Comparison of ENCODE assay signal across 9 cellular contexts in the genomic region with DNA sequence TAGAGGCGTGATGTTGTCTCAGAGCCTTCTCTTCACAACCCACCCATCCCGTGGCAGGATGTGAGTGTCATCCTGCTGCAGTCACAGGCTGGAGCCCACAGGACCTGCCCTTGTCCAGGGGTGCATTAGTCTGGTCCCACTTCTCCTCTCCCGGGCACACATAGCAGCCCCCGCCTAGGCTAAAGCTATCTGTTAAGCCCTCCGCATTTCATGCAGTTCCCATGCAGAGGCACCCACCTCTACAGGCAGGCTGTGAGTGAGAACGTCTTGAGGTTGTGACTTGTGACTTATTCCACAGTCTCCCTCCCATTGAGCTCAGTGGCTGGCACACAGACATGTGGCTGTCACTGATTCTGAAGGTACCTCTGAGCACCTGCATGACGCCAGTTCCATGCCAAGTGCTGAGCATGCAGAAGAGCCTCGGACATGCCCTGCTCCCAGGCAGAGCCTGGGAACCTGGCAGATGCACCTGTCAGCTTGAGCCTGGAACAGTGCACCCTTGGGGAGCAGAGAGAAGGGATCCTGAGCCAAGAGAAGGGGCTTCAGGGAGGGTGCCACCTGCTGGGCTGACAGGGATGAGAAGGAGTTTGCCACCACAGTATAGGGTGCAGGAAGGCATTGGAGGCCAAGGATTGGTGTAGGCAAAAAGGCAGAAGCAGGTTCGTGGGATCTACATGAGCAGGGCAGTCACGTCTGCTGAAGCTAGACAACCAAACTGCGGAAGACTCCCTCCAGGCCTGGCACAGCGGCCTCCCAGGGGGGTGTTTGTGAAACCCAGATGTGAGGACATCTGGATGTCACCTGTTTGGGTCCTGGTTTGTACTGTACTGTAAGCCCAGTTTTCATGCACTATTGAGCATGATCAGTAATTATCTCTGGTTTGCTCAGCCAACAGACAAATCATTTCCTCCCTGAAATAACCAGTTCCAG.
A peak's percentile ranks its signal among the peaks of the same experiment; 100 is the strongest.
DNase-seq lines count a peak whose midpoint lies in the region; FAIRE-seq and TF ChIP-seq lines count a peak whose summit lies in the region.
"Had no signal": no experiment of that assay in that cellular context is flagged by ENCODE, and none has a peak within 500 bp of the region (broad histone marks: within the 10 kb centered on the region; RNA-seq: fewer than 3 reads in every experiment).

No MANE protein-coding gene starts in this region.

- peaks cover 0 to 52% (median 46%) of the 10 kb centered on the region in 10 experiments; a peak in 17 of 20 replicates for H3K4me1 ChIP-seq in BLaER1 treated with 17β-estradiol and CSF1 and Interleukin-3, amounts not matched to agents 10 nM and 100 nM
- H3K4me1 ChIP-seq in SK-N-SH (ENCODE audit: control insufficient read depth in 1 of 2, insufficient read depth in 2 of 2, low read depth in 1 of 2, low read length in 1 of 2): peaks cover 4 to 42% of the 10 kb centered on the region in 2 experiments; a peak in 1 of 4 replicates
- peaks cover 3% of the 10 kb centered on the region for H3K4me1 ChIP-seq in keratinocyte (ENCODE audit: control insufficient read depth, extremely low read depth, insufficient read depth, low read length)
- no peaks in the 10 kb centered on the region for H3K4me1 ChIP-seq in vagina
- H3K4me1 ChIP-seq: heart left ventricle had no signal

- no peaks in the 10 kb centered on the region for H3K27me3 ChIP-seq in BLaER1 treated with 17β-estradiol and CSF1 and Interleukin-3, amounts not matched to agents 10 nM and 100 nM
- no peaks in the 10 kb centered on the region for H3K27me3 ChIP-seq in SK-N-SH (ENCODE audit: insufficient read depth)
- peaks cover 9% of the 10 kb centered on the region for H3K27me3 ChIP-seq in keratinocyte (ENCODE audit: control insufficient read depth, extremely low read depth, insufficient read depth, low read length)
- no peaks in the 10 kb centered on the region for H3K27me3 ChIP-seq in vagina
- H3K27me3 ChIP-seq: heart left ventricle had no signal

- no peak for FAIRE-seq in keratinocyte (lab: Jason Lieb, UNC)

- dilution Hi-C loops in keratinocyte (cut with MboI; ENCODE audit: extremely low pct_ligation_motif_present, low sequenced_read_pairs): no loop called here

- H3F3A ChIP-seq in SK-N-SH (replicated peaks; ENCODE audit: insufficient read depth): peaks cover 4% of the 10 kb centered on the region

- H2AFZ ChIP-seq in SK-N-SH (ENCODE audit: low read depth): no peak overlapping the region
- no peak overlapping the region for H2AFZ ChIP-seq in keratinocyte (ENCODE audit: control insufficient read depth, low read length)

- WGBS in SK-N-SH (ENCODE audit: low lambda C conversion rate): 81% methylated on average over 5 of the region's 12 CpGs

- no peaks in the 10 kb centered on the region for H3K9me3 ChIP-seq in BLaER1 treated with 17β-estradiol and CSF1 and Interleukin-3, amounts not matched to agents 10 nM and 100 nM (replicated peaks in 1 of 11)
- H3K9me3 ChIP-seq in SK-N-SH: no peaks in the 10 kb centered on the region
- no peaks in the 10 kb centered on the region for H3K9me3 ChIP-seq in keratinocyte (ENCODE audit: control insufficient read depth, low read depth, low read length)
- no peaks in the 10 kb centered on the region for H3K9me3 ChIP-seq in vagina
- H3K9me3 ChIP-seq: heart left ventricle had no signal

- H3K4me2 ChIP-seq in BLaER1 treated with 17β-estradiol and CSF1 and Interleukin-3, amounts not matched to agents 10 nM and 100 nM: peak overlapping the region in 9 of 11 experiments; percentile 16 to 81 (median 62); a peak in 16 of 22 replicates
- H3K4me2 ChIP-seq in SK-N-SH (no peak overlapping the region), keratinocyte (ENCODE audit: control insufficient read depth, extremely low read depth, insufficient read depth, low read depth, low read length) (no peak overlapping the region)

- TF ChIP-seq CTCF in SK-N-SH (IDR thresholded peaks at IDR 0.05) (peak; percentile 41), keratinocyte (optimal IDR thresholded peaks at IDR 0.05 in 1 of 3, IDR thresholded peaks at IDR 0.05 in 1 of 3, conservative IDR thresholded peaks at IDR 0.05 in 1 of 3; ENCODE audit: extremely low read depth in 1 of 3, insufficient read depth in 2 of 3, low read length in 3 of 3) (peak in 2 of 3 experiments; percentile 35 to 45), vagina (IDR thresholded peaks at IDR 0.05) (no peak)

- DNase-seq in HT-29 (ENCODE audit: low spot score) (peak; percentile 64), SK-N-SH (peak; percentile 59), keratinocyte (ENCODE audit: low read depth, low spot score) (no peak), KG1 (lab: John Stamatoyannopoulos, UW) (no peak), SKM-1 (lab: John Stamatoyannopoulos, UW; ENCODE audit: unreplicated experiment) (no peak), vagina (ENCODE audit: extremely low spot score in 2 of 2) (no peak), NCI-H1436 (lab: John Stamatoyannopoulos, UW) (no peak)
- DNase-seq: heart left ventricle had no signal

- TF ChIP-seq EP300 in SK-N-SH (IDR thresholded peaks at IDR 0.05; ENCODE audit: borderline replicate concordance in 1 of 2, low read depth in 1 of 2, low read length in 1 of 2): no peak

- POLR2A ChIA-PET in SK-N-SH (lab: Yijun Ruan, JAX): interaction anchor here (1.6 kb wide), 1 partner anchor 9 kb away, joined by 5 read pairs; no protein-coding TSS in a partner anchor

- no peak overlapping the region for H3K4me3 ChIP-seq in BLaER1 treated with 17β-estradiol and CSF1 and Interleukin-3, amounts not matched to agents 10 nM and 100 nM
- no peak overlapping the region for H3K4me3 ChIP-seq in SK-N-SH (ENCODE audit: low read depth in 2 of 2, low read length in 1 of 2)
- no peak overlapping the region for H3K4me3 ChIP-seq in keratinocyte (ENCODE audit: control insufficient read depth in 2 of 3, extremely low read depth in 1 of 3, insufficient read depth in 2 of 3, low read depth in 1 of 3, low read length in 3 of 3)
- no peak overlapping the region for H3K4me3 ChIP-seq in vagina
- H3K4me3 ChIP-seq: heart left ventricle had no signal

- CTCF ChIA-PET in SK-N-SH (lab: Yijun Ruan, JAX): interaction anchor here (0.8 to 2.5 kb wide), 8 partner anchors 9 to 254 kb away, joined by 3 to 8 read pairs (median 3); no protein-coding TSS in a partner anchor

- intact Hi-C loops in vagina (cut with DNase I): no loop called here

- no peak for TF ChIP-seq POLR2A in vagina (IDR thresholded peaks at IDR 0.05)

- H3K79me2 ChIP-seq in SK-N-SH (ENCODE audit: insufficient read depth): peaks cover 16% of the 10 kb centered on the region; the same call in 1 of the 2 replicates
- H3K79me2 ChIP-seq in keratinocyte (ENCODE audit: control insufficient read depth, insufficient read depth, low read length): no peaks in the 10 kb centered on the region

- peak; percentile 46 for TF ChIP-seq RAD21 in SK-N-SH (IDR thresholded peaks at IDR 0.05; ENCODE audit: low read length)

- no peaks in the 10 kb centered on the region for H3K9me2 ChIP-seq in SK-N-SH

- H3K9me1 ChIP-seq in keratinocyte (ENCODE audit: control insufficient read depth, extremely low read depth, insufficient read depth, low read length): no peaks in the 10 kb centered on the region

- no peak overlapping the region for H3K27ac ChIP-seq in BLaER1 treated with 17β-estradiol and CSF1 and Interleukin-3, amounts not matched to agents 10 nM and 100 nM
- H3K27ac ChIP-seq in SK-N-SH (ENCODE audit: low read depth in 2 of 2, low read length in 1 of 2) (peak overlapping the region in 1 of 2 experiments; percentile 39; a peak in 1 of 4 replicates), keratinocyte (ENCODE audit: control insufficient read depth, insufficient read depth, low read length) (no peak overlapping the region), vagina (no peak overlapping the region)
- H3K27ac ChIP-seq: heart left ventricle had no signal

- peaks cover 0 to 6% (median 0%) of the 10 kb centered on the region in 11 experiments; a peak in 1 of 22 replicates for H4K20me1 ChIP-seq in BLaER1 treated with 17β-estradiol and CSF1 and Interleukin-3, amounts not matched to agents 10 nM and 100 nM
- H4K20me1 ChIP-seq in SK-N-SH (ENCODE audit: insufficient read depth) (no peaks in the 10 kb centered on the region; the same call in 1 of the 2 replicates), keratinocyte (ENCODE audit: control insufficient read depth, extremely low read depth, insufficient read depth, low read length) (no peaks in the 10 kb centered on the region)

- 0 out of 22 replicates have a peak overlapping the region, but pooled peaks of 1 of the 11 experiments have one; percentile 9 for H3K9ac ChIP-seq in BLaER1 treated with 17β-estradiol and CSF1 and Interleukin-3, amounts not matched to agents 10 nM and 100 nM
- H3K9ac ChIP-seq in SK-N-SH (no peak overlapping the region), keratinocyte (ENCODE audit: control insufficient read depth, extremely low read depth, insufficient read depth, low read length) (no peak overlapping the region)

- H3K36me3 ChIP-seq in BLaER1 treated with 17β-estradiol and CSF1 and Interleukin-3, amounts not matched to agents 10 nM and 100 nM: no peaks in the 10 kb centered on the region
- H3K36me3 ChIP-seq in SK-N-SH (replicated peaks in 1 of 2; ENCODE audit: control insufficient read depth in 1 of 2, insufficient read depth in 2 of 2, low read length in 1 of 2) (peaks cover 0 to 2% of the 10 kb centered on the region in 2 experiments), keratinocyte (ENCODE audit: control insufficient read depth in 2 of 2, extremely low read depth in 1 of 2, insufficient read depth in 2 of 2, low read length in 2 of 2) (no peaks in the 10 kb centered on the region), vagina (no peaks in the 10 kb centered on the region)
- H3K36me3 ChIP-seq: heart left ventricle had no signal

TF ChIP-seq in SK-N-SH, 30 proteins besides CTCF, POLR2A, EP300 and RAD21:
- TF ChIP-seq SMC3 (IDR thresholded peaks at IDR 0.05; ENCODE audit: low read depth, low read length) (peak; percentile 57), YY1 (IDR thresholded peaks at IDR 0.05; ENCODE audit: low read depth) (no peak)

Comparison
In these comparisons a context has a peak if more than half of its experiments do, and no peak if none do; other contexts are left out.
1. H3K4me2 ChIP-seq: peak in BLaER1 treated with 17β-estradiol and CSF1 and Interleukin-3, amounts not matched to agents 10 nM and 100 nM (9 of 11); none in SK-N-SH (single experiment) and keratinocyte (single experiment).
2. DNase-seq: peak in HT-29 (single experiment) and SK-N-SH (single experiment); none in keratinocyte (single experiment), KG1 (single experiment), SKM-1 (single experiment), vagina (0 of 2) and NCI-H1436 (single experiment).
3. CTCF ChIP-seq: peak in SK-N-SH (single experiment) and keratinocyte (2 of 3); none in vagina (0 of 3).